In the genomic region with DNA sequence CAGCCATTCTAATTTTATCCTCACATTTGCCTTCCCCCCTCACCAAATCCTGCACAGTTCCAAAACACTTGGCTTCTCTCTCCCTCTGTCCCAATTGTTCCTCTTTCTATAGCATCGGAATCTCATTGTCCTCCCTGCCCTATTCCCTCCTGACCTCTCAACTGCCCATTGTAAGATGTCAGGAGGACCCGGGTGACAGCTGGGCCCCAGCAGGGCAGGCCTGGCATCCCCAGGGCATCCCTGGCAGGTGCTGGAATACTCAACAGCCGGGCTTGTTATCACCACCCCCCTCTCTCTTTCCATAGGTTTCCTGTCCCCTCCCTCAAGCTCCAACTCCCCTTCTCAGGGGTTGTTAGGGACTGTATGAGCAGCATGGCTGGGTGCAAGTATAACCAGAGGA, we compare ENCODE assay signal across 21 cellular contexts. TPM values are rescaled to one million over a fixed set of nuclear protein-coding genes. Genes with fewer than 3 reads are reported as not detected.
DNase-seq lines count a peak whose midpoint lies in the region; ATAC-seq and TF ChIP-seq lines count a peak whose summit lies in the region.
"Had no signal": no experiment of that assay in that cellular context is flagged by ENCODE, and none has a peak within 500 bp of the region (broad histone marks: within the 10 kb centered on the region; RNA-seq: fewer than 3 reads in every experiment).

No MANE protein-coding gene starts in this region.

- peak overlapping the region; percentile 75 for H3K27ac ChIP-seq in endodermal cell (ENCODE audit: low read depth, low read length)
- H3K27ac ChIP-seq: A549, C4-2B had no signal

- no peaks in the 10 kb centered on the region for H3K4me1 ChIP-seq in endodermal cell (ENCODE audit: control insufficient read depth, insufficient read depth, low read length)
- H3K4me1 ChIP-seq: A549, Caco-2 had no signal

- H3K9ac ChIP-seq in endodermal cell (ENCODE audit: extremely low read depth, low read length, poor library complexity, severe bottlenecking) = no peak overlapping the region

- H3K9me3 Mint-ChIP-seq in activated naive CD8-positive, alpha-beta T cell treated with anti-CD3 and anti-CD28 coated beads, Interleukin-2, amount 10 ng/mL, durations not matched to agents 7 days and 5 days = peaks cover 5% of the 10 kb centered on the region
- no peaks in the 10 kb centered on the region for H3K9me3 Mint-ChIP-seq in activated naive CD8-positive, alpha-beta T cell treated with anti-CD3 and anti-CD28 coated beads for 36 hours
- H3K9me3 Mint-ChIP-seq in endodermal cell (no peaks in the 10 kb centered on the region), neural crest cell (no peaks in the 10 kb centered on the region)
- no peaks in the 10 kb centered on the region for H3K9me3 Mint-ChIP-seq in activated T-cell treated with anti-CD3 and anti-CD28 coated beads, Interleukin-2, amount 50 U/mL, for 24 hours
- H3K9me3 Mint-ChIP-seq: CD4-positive, alpha-beta T cell; HFFc6 had no signal

- no peaks in the 10 kb centered on the region for H3K9me3 ChIP-seq in endodermal cell (ENCODE audit: control insufficient read depth, low read length)
- H3K9me3 ChIP-seq: A549, Caco-2 had no signal

- H3K27me3 ChIP-seq in endodermal cell (ENCODE audit: control insufficient read depth, insufficient read depth, low read length, poor library complexity, severe bottlenecking) = peaks cover 31% of the 10 kb centered on the region

- TF ChIP-seq CTCF in endodermal cell (conservative IDR thresholded peaks at IDR 0.05) = no peak
- no peak for TF ChIP-seq CTCF in neural crest cell (conservative IDR thresholded peaks at IDR 0.05)

- POLR2A ChIA-PET in activated naive CD8-positive, alpha-beta T cell treated with anti-CD3 and anti-CD28 coated beads, Interleukin-2, amount 10 ng/mL, durations not matched to agents 7 days and 5 days (lab: Charles Lee) = no interaction called here

- H3K27ac Mint-ChIP-seq in activated naive CD8-positive, alpha-beta T cell treated with anti-CD3 and anti-CD28 coated beads, Interleukin-2, amount 10 ng/mL, durations not matched to agents 7 days and 5 days = peak overlapping the region; percentile 18
- no peak overlapping the region for H3K27ac Mint-ChIP-seq in activated naive CD8-positive, alpha-beta T cell treated with anti-CD3 and anti-CD28 coated beads for 36 hours
- H3K27ac Mint-ChIP-seq in endodermal cell = no peak overlapping the region
- no peak overlapping the region for H3K27ac Mint-ChIP-seq in neural crest cell (ENCODE audit: unreplicated experiment)
- no peak overlapping the region for H3K27ac Mint-ChIP-seq in activated T-cell treated with anti-CD3 and anti-CD28 coated beads, Interleukin-2, amount 50 U/mL, for 24 hours
- H3K27ac Mint-ChIP-seq: CD4-positive, alpha-beta T cell; HFFc6; IgD-negative memory B cell had no signal

- H3K4me3 Mint-ChIP-seq in activated naive CD8-positive, alpha-beta T cell treated with anti-CD3 and anti-CD28 coated beads, Interleukin-2, amount 10 ng/mL, durations not matched to agents 7 days and 5 days = no peak overlapping the region
- no peak overlapping the region for H3K4me3 Mint-ChIP-seq in activated naive CD8-positive, alpha-beta T cell treated with anti-CD3 and anti-CD28 coated beads for 36 hours
- no peak overlapping the region for H3K4me3 Mint-ChIP-seq in endodermal cell
- peak overlapping the region; percentile 27 for H3K4me3 Mint-ChIP-seq in neural crest cell
- H3K4me3 Mint-ChIP-seq in activated T-cell treated with anti-CD3 and anti-CD28 coated beads, Interleukin-2, amount 50 U/mL, for 24 hours = no peak overlapping the region
- H3K4me3 Mint-ChIP-seq: CD4-positive, alpha-beta T cell; HFFc6 had no signal

- no peak for DNase-seq in activated naive CD8-positive, alpha-beta T cell treated with anti-CD3 and anti-CD28 coated beads, Interleukin-2, amount 10 ng/mL, durations not matched to agents 7 days and 5 days
- no peak for DNase-seq in activated naive CD8-positive, alpha-beta T cell treated with anti-CD3 and anti-CD28 coated beads for 36 hours
- DNase-seq in endodermal cell (no peak), neural crest cell (ENCODE audit: low read depth, low spot score) (no peak), 8988T (no peak)
- no peak for DNase-seq in activated T-cell treated with anti-CD3 and anti-CD28 coated beads, Interleukin-2, amount 50 U/mL, for 24 hours
- DNase-seq: AML-193; Caco-2; CD4-positive, alpha-beta T cell; DMS79 treated with DMSO at 0.1 percent for 48 hours; GF-D8; GOT3; H7; HFFc6 had no signal

- H3K4me1 Mint-ChIP-seq in activated naive CD8-positive, alpha-beta T cell treated with anti-CD3 and anti-CD28 coated beads, Interleukin-2, amount 10 ng/mL, durations not matched to agents 7 days and 5 days = peaks cover 23% of the 10 kb centered on the region
- H3K4me1 Mint-ChIP-seq in activated naive CD8-positive, alpha-beta T cell treated with anti-CD3 and anti-CD28 coated beads for 36 hours = peaks cover 39% of the 10 kb centered on the region
- H3K4me1 Mint-ChIP-seq in endodermal cell = no peaks in the 10 kb centered on the region
- H3K4me1 Mint-ChIP-seq in neural crest cell = peaks cover 25% of the 10 kb centered on the region
- H3K4me1 Mint-ChIP-seq in activated T-cell treated with anti-CD3 and anti-CD28 coated beads, Interleukin-2, amount 50 U/mL, for 24 hours (ENCODE audit: low read depth) = peaks cover 39% of the 10 kb centered on the region

- H3K27me3 Mint-ChIP-seq in activated naive CD8-positive, alpha-beta T cell treated with anti-CD3 and anti-CD28 coated beads, Interleukin-2, amount 10 ng/mL, durations not matched to agents 7 days and 5 days = peaks cover 8% of the 10 kb centered on the region
- H3K27me3 Mint-ChIP-seq in activated naive CD8-positive, alpha-beta T cell treated with anti-CD3 and anti-CD28 coated beads for 36 hours = no peaks in the 10 kb centered on the region
- H3K27me3 Mint-ChIP-seq in endodermal cell (ENCODE audit: insufficient read depth) (peaks cover 7% of the 10 kb centered on the region), neural crest cell (ENCODE audit: low read depth) (peaks cover 24% of the 10 kb centered on the region)
- no peaks in the 10 kb centered on the region for H3K27me3 Mint-ChIP-seq in activated T-cell treated with anti-CD3 and anti-CD28 coated beads, Interleukin-2, amount 50 U/mL, for 24 hours
- H3K27me3 Mint-ChIP-seq: CD4-positive, alpha-beta T cell had no signal

- H3K36me3 Mint-ChIP-seq in activated naive CD8-positive, alpha-beta T cell treated with anti-CD3 and anti-CD28 coated beads, Interleukin-2, amount 10 ng/mL, durations not matched to agents 7 days and 5 days = peaks cover 9% of the 10 kb centered on the region
- H3K36me3 Mint-ChIP-seq in activated naive CD8-positive, alpha-beta T cell treated with anti-CD3 and anti-CD28 coated beads for 36 hours = no peaks in the 10 kb centered on the region
- no peaks in the 10 kb centered on the region for H3K36me3 Mint-ChIP-seq in endodermal cell (ENCODE audit: low read depth)
- H3K36me3 Mint-ChIP-seq in neural crest cell (ENCODE audit: low read depth) = no peaks in the 10 kb centered on the region
- no peaks in the 10 kb centered on the region for H3K36me3 Mint-ChIP-seq in activated T-cell treated with anti-CD3 and anti-CD28 coated beads, Interleukin-2, amount 50 U/mL, for 24 hours (ENCODE audit: low read depth)

- ATAC-seq in activated naive CD8-positive, alpha-beta T cell treated with anti-CD3 and anti-CD28 coated beads, Interleukin-2, amount 10 ng/mL, durations not matched to agents 7 days and 5 days (ENCODE audit: low read depth) = no peak
- no peak for ATAC-seq in HG03280 (IDR thresholded peaks at IDR 0.05; ENCODE audit: unreplicated experiment)
- ATAC-seq: A549, HCT116, HepG2 had no signal

- H3K36me3 ChIP-seq in endodermal cell (ENCODE audit: control insufficient read depth, insufficient read depth, low read length) = no peaks in the 10 kb centered on the region

- no peak overlapping the region for H3K4me3 ChIP-seq in endodermal cell (ENCODE audit: low read length)
- H3K4me3 ChIP-seq: A549 had no signal

- WGBS in endodermal cell (ENCODE audit: insufficient coverage in 1 of 2, insufficient read length in 1 of 2), 2 experiments = 60 to 77% methylated on average over 1 to 3 of the region's 3 CpGs

RNA-seq across cellular contexts. Expression of a gene that starts 20.0 kb away (rescaled TPM):
- total RNA-seq in activated naive CD8-positive, alpha-beta T cell treated with anti-CD3 and anti-CD28 coated beads, Interleukin-2, amount 10 ng/mL, durations not matched to agents 7 days and 5 days = not detected
- not detected for total RNA-seq in activated naive CD8-positive, alpha-beta T cell treated with anti-CD3 and anti-CD28 coated beads for 36 hours
- total RNA-seq in endodermal cell (not detected), neural crest cell (6.9 and 7.3 TPM in 2 replicates)
- 15.1 TPM for polyA plus RNA-seq in endodermal cell (2013, experiment 1 of 2)
- polyA plus RNA-seq in endodermal cell (2013, experiment 2 of 2) = 10.4 TPM
- total RNA-seq: Caco-2; CD4-positive, alpha-beta T cell; H7; HepG2; HFFc6 had no signal
- polyA plus RNA-seq: A549, BJ, HepG2, IgD-negative memory B cell had no signal

RNA-seq across cellular contexts. Expression of a gene that starts 55.2 kb away (rescaled TPM):
- total RNA-seq in activated naive CD8-positive, alpha-beta T cell treated with anti-CD3 and anti-CD28 coated beads, Interleukin-2, amount 10 ng/mL, durations not matched to agents 7 days and 5 days = 100 to 1,000 TPM; 105 to 112 TPM
- total RNA-seq in activated naive CD8-positive, alpha-beta T cell treated with anti-CD3 and anti-CD28 coated beads for 36 hours = 10 to 100 TPM; 92.6 to 95.9 TPM
- total RNA-seq in endodermal cell (not detected), neural crest cell (not detected in 2 replicates)
- polyA plus RNA-seq in endodermal cell (2013, experiment 1 of 2) = not detected
- not detected for polyA plus RNA-seq in endodermal cell (2013, experiment 2 of 2)
- total RNA-seq: Caco-2, H7, HepG2, HFFc6 had no signal
- polyA plus RNA-seq: A549, BJ, HepG2 had no signal

Comparison
In these comparisons a context has a peak if more than half of its experiments do, and no peak if none do; other contexts are left out.
1. RNA of a gene that starts 55.2 kb away (total RNA-seq): 105 to 112 TPM in activated naive CD8-positive, alpha-beta T cell treated with anti-CD3 and anti-CD28 coated beads, Interleukin-2, amount 10 ng/mL, durations not matched to agents 7 days and 5 days and 92.6 to 95.9 TPM in activated naive CD8-positive, alpha-beta T cell treated with anti-CD3 and anti-CD28 coated beads for 36 hours; not detected in endodermal cell and not detected in neural crest cell; every median in the first group is over 10 times any median in the second.